In genomic region chr3:36505393-36505792, GRCh38 we compare ENCODE assay signal across 9 cellular contexts.
"Had no signal": no experiment of that assay in that cellular context is flagged by ENCODE, and none has a peak within 500 bp of the region (broad histone marks: within the 10 kb centered on the region; RNA-seq: fewer than 3 reads in every experiment).

No MANE protein-coding gene starts in this region.

- H3K36me3 ChIP-seq: HAP-1 had no signal

- H3K4me2 ChIP-seq: KMS-11 had no signal

- H3K27ac ChIP-seq: GM23248, KMS-11 had no signal

- H3K9me3 ChIP-seq: HAP-1 had no signal

- H2AFZ ChIP-seq: GM23248 had no signal

- H3K4me3 ChIP-seq: GM23248, HAP-1 had no signal

- H3K27ac Mint-ChIP-seq: HFFc6 had no signal

- ATAC-seq: HCT116 had no signal

- H3K4me3 Mint-ChIP-seq: HFFc6 had no signal

- FAIRE-seq: HTR-8/SVneo had no signal

- DNase-seq: GM23248, GOT3, H7, HFFc6, KBM-7 had no signal

- H3K4me1 ChIP-seq: HAP-1 had no signal

- H3K9ac ChIP-seq: GM23248, KMS-11 had no signal
